In the genomic region with DNA sequence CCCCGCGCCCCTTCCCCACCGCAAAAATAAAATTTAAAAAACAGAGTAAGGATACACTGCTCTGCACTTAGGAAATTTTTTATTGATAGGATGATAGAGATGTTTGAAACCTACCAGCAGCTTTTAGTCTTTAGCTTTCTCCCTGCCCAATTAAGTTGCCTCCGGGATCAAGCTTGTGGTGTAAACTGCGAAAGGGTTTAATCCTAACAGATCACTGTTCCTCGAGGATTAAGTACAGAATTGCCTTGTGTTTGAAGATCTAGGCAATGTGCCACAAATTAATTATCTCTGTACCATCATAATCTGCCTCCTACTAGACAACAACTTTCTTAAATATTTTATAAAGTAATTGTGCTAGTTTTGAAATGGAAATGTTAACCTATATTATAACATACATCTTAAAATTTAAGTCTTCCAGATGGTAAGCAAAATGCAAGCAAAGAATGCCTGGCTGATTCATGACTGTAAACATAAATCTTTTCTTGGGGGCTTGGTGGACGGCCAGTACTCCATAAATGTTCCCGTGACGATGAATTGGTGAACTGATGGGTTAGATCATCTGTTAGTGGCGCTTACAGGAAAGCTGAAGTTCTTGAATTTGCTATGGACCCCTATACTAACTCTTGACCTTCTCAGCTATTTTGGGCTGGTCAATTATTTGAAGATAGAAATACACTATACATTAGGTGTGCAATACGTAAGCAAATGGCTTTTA, we compare ENCODE assay signal across 2 cellular contexts.
TF ChIP-seq lines count a peak whose summit lies in the region.

No MANE protein-coding gene starts in this region.

TF ChIP-seq in IMR-90, 13 proteins besides CTCF, POLR2A, EP300 and RAD21:
- no peak for TF ChIP-seq BHLHE40 (IDR thresholded peaks at IDR 0.05; ENCODE audit: low read depth, low read length)
- TF ChIP-seq MAZ (IDR thresholded peaks at IDR 0.05; ENCODE audit: borderline replicate concordance, low read depth, low read length): no peak
- no peak for TF ChIP-seq RFX5 (IDR thresholded peaks at IDR 0.05; ENCODE audit: low read depth, low read length)
- no peak for TF ChIP-seq MAFK (IDR thresholded peaks at IDR 0.05; ENCODE audit: low read depth, low read length)
- TF ChIP-seq CEBPB (IDR thresholded peaks at IDR 0.05; ENCODE audit: low read depth, low read length): no peak
- TF ChIP-seq MXI1 (IDR thresholded peaks at IDR 0.05; ENCODE audit: borderline replicate concordance, low read depth, low read length): no peak
- TF ChIP-seq CHD1 (IDR thresholded peaks at IDR 0.05; ENCODE audit: low read depth, low read length): no peak

TF ChIP-seq in neural cell, 6 proteins besides CTCF, POLR2A, EP300 and RAD21:
- no peak for TF ChIP-seq EZH2 (IDR thresholded peaks at IDR 0.05; ENCODE audit: borderline replicate concordance, insufficient read depth, low read length, poor library complexity, severe bottlenecking)
- no peak for TF ChIP-seq REST (IDR thresholded peaks at IDR 0.05; ENCODE audit: borderline replicate concordance)
- TF ChIP-seq SMC3 (conservative IDR thresholded peaks at IDR 0.05; ENCODE audit: poor library complexity): no peak
- no peak for TF ChIP-seq TAF1 (IDR thresholded peaks at IDR 0.05; ENCODE audit: low read depth)
- no peak for TF ChIP-seq MXI1 (conservative IDR thresholded peaks at IDR 0.05; ENCODE audit: poor library complexity, severe bottlenecking)
